16 cellular contexts compared by ENCODE assay signal in the genomic region with DNA sequence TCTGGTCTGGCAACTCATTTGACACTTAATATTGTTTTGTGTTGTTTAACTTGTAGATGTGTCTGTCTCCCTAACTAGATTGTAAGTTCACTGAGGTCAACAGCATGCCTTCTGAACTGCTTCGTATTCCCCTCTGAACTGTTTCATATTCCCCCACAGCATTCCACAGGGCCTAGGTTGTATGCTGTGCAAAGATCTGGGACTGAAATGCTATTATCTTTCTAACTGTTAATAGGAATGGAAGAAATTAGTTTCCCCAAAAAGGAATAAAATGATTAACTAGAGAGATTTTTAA.
"Had no signal": no experiment of that assay in that cellular context is flagged by ENCODE, and none has a peak within 500 bp of the region (broad histone marks: within the 10 kb centered on the region; RNA-seq: fewer than 3 reads in every experiment).

No MANE protein-coding gene starts in this region.

- H3K27me3 ChIP-seq: adrenal gland, colonic mucosa, stomach had no signal

- H3K9me3 ChIP-seq: adrenal gland, colonic mucosa, stomach had no signal

- H3K79me2 ChIP-seq: parathyroid adenoma had no signal

- DNase-seq: activated CD4-positive, alpha-beta T cell treated with anti-CD3 and anti-CD28 coated beads for 1 hour; activated CD4-positive, alpha-beta T cell treated with anti-CD3 and anti-CD28 coated beads, Interleukin-2, amount 50 U/mL, for 4 hours; activated naive CD4-positive, alpha-beta T cell treated with anti-CD3 and anti-CD28 coated beads, Interleukin-2, amount 50 U/mL, for 16 hours; activated T-cell treated with anti-CD3 and anti-CD28 coated beads, Interleukin-2, amount 50 U/mL, for 1 hour; adrenal gland; central memory CD4-positive, alpha-beta T cell; colonic mucosa; foreskin melanocyte; head of caudate nucleus; midbrain; stimulated activated CD4-positive, alpha-beta T cell treated with anti-CD3 and anti-CD28 coated beads, Interleukin-12 subunit alpha, Interleukin-12 subunit beta, amount 100 ng/mL, for 4 hours; stimulated activated CD4-positive, alpha-beta T cell treated with anti-CD3 and anti-CD28 coated beads, Interleukin-2, amount 100 ng/mL, for 24 hours; stomach; T1000 had no signal

- H3K27ac ChIP-seq: colonic mucosa, parathyroid adenoma, stomach had no signal

- H3K9ac ChIP-seq: parathyroid adenoma had no signal

- H2AFZ ChIP-seq: parathyroid adenoma had no signal

- H3K36me3 ChIP-seq: adrenal gland, colonic mucosa, stomach had no signal

- H3K4me3 ChIP-seq: adrenal gland, colonic mucosa, lung, stomach had no signal
